In the genomic region with DNA sequence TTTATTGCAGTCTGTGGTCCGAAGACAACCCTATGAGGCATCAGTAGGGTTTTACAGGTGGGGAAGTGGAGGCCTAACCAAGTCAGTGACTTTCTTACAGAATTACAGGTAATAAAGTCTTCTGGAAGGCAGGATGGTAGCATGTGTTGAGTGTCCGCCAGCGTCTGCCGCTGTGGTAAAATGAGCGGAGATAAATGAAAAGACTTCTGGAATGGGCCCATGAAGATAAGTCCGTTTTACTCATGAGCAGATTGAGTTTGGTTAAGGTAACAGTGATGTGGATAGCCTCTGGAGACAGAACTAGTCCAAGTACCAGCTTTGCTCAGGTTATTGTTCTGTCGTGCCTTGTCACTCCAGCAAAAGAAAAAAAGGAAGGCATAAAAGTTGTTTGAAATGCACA, we compare ENCODE assay signal across 8 cellular contexts. TPM values are rescaled to one million over a fixed set of nuclear protein-coding genes. Genes with fewer than 3 reads are reported as not detected.
DNase-seq lines count a peak whose midpoint lies in the region; ATAC-seq and TF ChIP-seq lines count a peak whose summit lies in the region.

No MANE protein-coding gene starts in this region.

- POLR2A ChIA-PET in HEK293 (lab: Yijun Ruan, JAX): interaction anchor here (0.5 to 2.1 kb wide), 5 partner anchors 10 to 225 kb away, joined by 3 to 35 read pairs (median 8); a partner anchor contains a TSS
- POLR2A ChIA-PET in activated CD4-positive, alpha-beta memory T cell treated with anti-CD3 and anti-CD28 coated beads, Interleukin-2, amount 10 ng/mL, durations not matched to agents 7 days and 5 days (lab: Charles Lee): interaction anchor here (1.4 to 4.3 kb wide), 9 partner anchors 8 to 207 kb away, joined by 3 to 42 read pairs (median 7); a partner anchor contains a TSS

- H3K9me3 ChIP-seq in HEK293 (ENCODE audit: control insufficient read depth, insufficient read depth, low read depth, low read length) (no peaks in the 10 kb centered on the region), right cardiac atrium (ENCODE audit: control insufficient read depth, low read length) (no peaks in the 10 kb centered on the region)

- H3K9me3 Mint-ChIP-seq in activated CD4-positive, alpha-beta memory T cell treated with anti-CD3 and anti-CD28 coated beads, Interleukin-2, amount 10 ng/mL, durations not matched to agents 7 days and 5 days: no peaks in the 10 kb centered on the region

- CTCF ChIA-PET in HEK293 (lab: Yijun Ruan, JAX): interaction anchor here (0.7 kb wide), 1 partner anchor 204 kb away, joined by 6 read pairs; no protein-coding TSS in a partner anchor
- CTCF ChIA-PET in activated CD4-positive, alpha-beta memory T cell treated with anti-CD3 and anti-CD28 coated beads, Interleukin-2, amount 10 ng/mL, durations not matched to agents 7 days and 5 days (lab: Charles Lee): no interaction called here

- WGBS in right cardiac atrium: 27% methylated on average over 7 of the region's 7 CpGs

- no peaks in the 10 kb centered on the region for H3K27me3 ChIP-seq in right cardiac atrium (ENCODE audit: control insufficient read depth, insufficient read depth)

- H3K4me1 ChIP-seq in HEK293 (ENCODE audit: control insufficient read depth, insufficient read depth, low read length) (0 out of 2 replicates have a peak, but pooled peaks cover 4% of the 10 kb centered on the region), right cardiac atrium (ENCODE audit: control insufficient read depth, insufficient read depth, low read length) (peaks cover 7% of the 10 kb centered on the region)

- H3K36me3 Mint-ChIP-seq in activated CD4-positive, alpha-beta memory T cell treated with anti-CD3 and anti-CD28 coated beads, Interleukin-2, amount 10 ng/mL, durations not matched to agents 7 days and 5 days (ENCODE audit: low read depth): peaks cover 41% of the 10 kb centered on the region

- peak overlapping the region; percentile 91 for H3K4me3 Mint-ChIP-seq in activated CD4-positive, alpha-beta memory T cell treated with anti-CD3 and anti-CD28 coated beads, Interleukin-2, amount 10 ng/mL, durations not matched to agents 7 days and 5 days

- H3K4me3 ChIP-seq in HEK293 (ENCODE audit: low read depth, low read length) (peak overlapping the region; percentile 61), right cardiac atrium (ENCODE audit: low read length) (peak overlapping the region; percentile 95), skin epidermis (peak overlapping the region; percentile 75 to 96 (median 94))

- H3K36me3 ChIP-seq in HEK293 (ENCODE audit: control insufficient read depth in 2 of 2, insufficient read depth in 1 of 2, low read length in 2 of 2): peaks cover 8 to 53% of the 10 kb centered on the region in 2 experiments

- peaks cover 57% of the 10 kb centered on the region for H3K4me1 Mint-ChIP-seq in activated CD4-positive, alpha-beta memory T cell treated with anti-CD3 and anti-CD28 coated beads, Interleukin-2, amount 10 ng/mL, durations not matched to agents 7 days and 5 days

- no peak for ATAC-seq in right cardiac atrium

- TF ChIP-seq CTCF in HEK293 (tag by site-specific recombination; IDR thresholded peaks at IDR 0.05): no peak

- no peak for DNase-seq in activated CD4-positive, alpha-beta memory T cell treated with anti-CD3 and anti-CD28 coated beads, Interleukin-2, amount 10 ng/mL, durations not matched to agents 7 days and 5 days
- DNase-seq in right cardiac atrium (no peak), NCI-H2196 treated with DMSO at 0.1 percent for 48 hours (lab: John Stamatoyannopoulos, UW; ENCODE audit: unreplicated experiment) (no peak), RKO (ENCODE audit: low spot score) (no peak), DMS153 treated with DMSO at 0.1 percent for 48 hours (lab: John Stamatoyannopoulos, UW; ENCODE audit: unreplicated experiment) (no peak), retina (no peak)

- no peaks in the 10 kb centered on the region for H3K27me3 Mint-ChIP-seq in activated CD4-positive, alpha-beta memory T cell treated with anti-CD3 and anti-CD28 coated beads, Interleukin-2, amount 10 ng/mL, durations not matched to agents 7 days and 5 days

- H3K27ac ChIP-seq in HEK293 (ENCODE audit: extremely low read depth, low read depth, low read length) (peak overlapping the region; percentile 16; the same call in 1 of the 2 replicates), right cardiac atrium (ENCODE audit: low read length) (peak overlapping the region; percentile 83), skin epidermis (peak overlapping the region in 16 of 21 experiments; percentile 80 to 93 (median 89))

- H3K27ac Mint-ChIP-seq in activated CD4-positive, alpha-beta memory T cell treated with anti-CD3 and anti-CD28 coated beads, Interleukin-2, amount 10 ng/mL, durations not matched to agents 7 days and 5 days: peak overlapping the region; percentile 68

- intact Hi-C loops in right cardiac atrium (cut with DNase I): no loop called here

TF ChIP-seq in HEK293, 187 proteins besides CTCF, POLR2A, EP300 and RAD21:
- no peak for TF ChIP-seq ZNF521 (tag by site-specific recombination; IDR thresholded peaks at IDR 0.05)

RNA-seq across cellular contexts. Expression of a gene that starts 1.0 kb away (rescaled TPM):
- total RNA-seq in activated CD4-positive, alpha-beta memory T cell treated with anti-CD3 and anti-CD28 coated beads, Interleukin-2, amount 10 ng/mL, durations not matched to agents 7 days and 5 days: 10 to 100 TPM; 54.8 to 61.6 TPM
- total RNA-seq in right cardiac atrium: 10 to 100 TPM; 75.6 to 82.1 (median 77.4) TPM
- 49.3 TPM for polyA plus RNA-seq in right cardiac atrium

RNA-seq across cellular contexts. Expression of a gene that starts 1.3 kb away (rescaled TPM):
- total RNA-seq in activated CD4-positive, alpha-beta memory T cell treated with anti-CD3 and anti-CD28 coated beads, Interleukin-2, amount 10 ng/mL, durations not matched to agents 7 days and 5 days: 1 to 10 TPM; 3.3 to 5.4 TPM
- 1 to 10 TPM; 3.6 to 4.3 (median 4.0) TPM for total RNA-seq in right cardiac atrium
- polyA plus RNA-seq in right cardiac atrium: 2.6 TPM

Comparison
In these comparisons a context has a peak if more than half of its experiments do, and no peak if none do; other contexts are left out.
1. H3K27ac ChIP-seq: peak in every context shown above with its lines; median percentile 89 in skin epidermis; 83 in right cardiac atrium; 16 in HEK293.